ENCODE assay signal across 1 cellular context in genomic region chr5:107300928-107301327, GRCh38.
TF ChIP-seq lines count a peak whose summit lies in the region.

No MANE protein-coding gene starts in this region.

TF ChIP-seq in H1, 55 proteins besides CTCF, POLR2A, EP300 and RAD21:
- TF ChIP-seq SIX5 (IDR thresholded peaks at IDR 0.05; ENCODE audit: low read depth, low read length), result no peak
